ENCODE assay signal across 25 cellular contexts in genomic region chr2:44688442-44689124, GRCh38.
DNase-seq lines count a peak whose midpoint lies in the region; ATAC-seq, FAIRE-seq and TF ChIP-seq lines count a peak whose summit lies in the region.
"Had no signal": no experiment of that assay in that cellular context is flagged by ENCODE, and none has a peak within 500 bp of the region (broad histone marks: within the 10 kb centered on the region; RNA-seq: fewer than 3 reads in every experiment).

No MANE protein-coding gene starts in this region.

- H3K9me2 ChIP-seq in SK-N-SH = no peaks in the 10 kb centered on the region

- H2BK12ac ChIP-seq in trophoblast cell (ENCODE audit: low read length) = no peak overlapping the region

- 83% methylated on average over 2 of the region's 2 CpGs for WGBS in HepG2 (ENCODE audit: low lambda C conversion rate)
- WGBS in right lobe of liver (ENCODE audit: insufficient coverage, low coverage, low lambda C conversion rate, missing lambda C conversion rate) = 87% methylated on average over 2 of the region's 2 CpGs
- 85% methylated on average over 2 of the region's 2 CpGs for WGBS in SK-N-SH (ENCODE audit: low lambda C conversion rate)
- WGBS in K562 (ENCODE audit: insufficient coverage, low coverage, missing lambda C conversion rate) = 0% methylated on average over 2 of the region's 2 CpGs
- no CpG with 5 or more reads among the region's 2 CpGs for WGBS in trophoblast cell (ENCODE audit: extremely low coverage, insufficient coverage, insufficient read length)

- no peak overlapping the region for H2BK5ac ChIP-seq in trophoblast cell (ENCODE audit: low read depth, low read length, poor library complexity)

- H3K9me3 ChIP-seq in HepG2 (ENCODE audit: low read length) = no peaks in the 10 kb centered on the region
- no peaks in the 10 kb centered on the region for H3K9me3 ChIP-seq in right lobe of liver
- H3K9me3 ChIP-seq in SK-N-SH = no peaks in the 10 kb centered on the region
- H3K9me3 ChIP-seq in K562 (replicated peaks; ENCODE audit: control insufficient read depth, insufficient read depth, low read depth, low read length) = no peaks in the 10 kb centered on the region
- no peaks in the 10 kb centered on the region for H3K9me3 ChIP-seq in trophoblast cell (ENCODE audit: insufficient read depth, low read depth, low read length)
- H3K9me3 ChIP-seq: BLaER1 treated with 17β-estradiol and CSF1 and Interleukin-3, amounts not matched to agents 10 nM and 100 nM; Caco-2 had no signal

- no peaks in the 10 kb centered on the region for H3K9me1 ChIP-seq in K562 (ENCODE audit: control insufficient read depth, insufficient read depth, low read length)

- H3K18ac ChIP-seq in trophoblast cell (ENCODE audit: low read length) = no peak overlapping the region

- no peaks in the 10 kb centered on the region for H3F3A ChIP-seq in SK-N-SH (replicated peaks; ENCODE audit: insufficient read depth)

- no peak overlapping the region for H3K14ac ChIP-seq in trophoblast cell (ENCODE audit: low read length)

- H3K36me3 ChIP-seq in HepG2 (replicated peaks in 1 of 2; ENCODE audit: control insufficient read depth in 1 of 2, insufficient read depth in 2 of 2, low read length in 2 of 2) (no peaks in the 10 kb centered on the region), right lobe of liver (no peaks in the 10 kb centered on the region), SK-N-SH (replicated peaks in 1 of 2; ENCODE audit: control insufficient read depth in 1 of 2, insufficient read depth in 2 of 2, low read length in 1 of 2) (no peaks in the 10 kb centered on the region), K562 (ENCODE audit: control insufficient read depth, insufficient read depth, low read length) (no peaks in the 10 kb centered on the region), trophoblast cell (ENCODE audit: control insufficient read depth in 1 of 2, insufficient read depth in 2 of 2, low read length in 2 of 2) (no peaks in the 10 kb centered on the region)
- H3K36me3 ChIP-seq: BLaER1 treated with 17β-estradiol and CSF1 and Interleukin-3, amounts not matched to agents 10 nM and 100 nM had no signal

- CTCF ChIA-PET in HepG2 (lab: Yijun Ruan, JAX; ENCODE audit: low intra/inter-chr PET ratio, low total read pairs) (no interaction called here), SK-N-SH (lab: Yijun Ruan, JAX) (interaction anchor here (0.9 to 8.0 kb wide), 4 partner anchors 18 to 266 kb away, joined by 3 to 66 read pairs (median 34); no protein-coding TSS in a partner anchor), K562 (lab: Yijun Ruan, JAX; ENCODE audit: low intra/inter-chr PET ratio) (no interaction called here)

- H4K8ac ChIP-seq in trophoblast cell (ENCODE audit: low read depth, low read length) = no peak overlapping the region

- no peak for TF ChIP-seq RAD21 in HepG2 (CRISPR knock-in tag; IDR thresholded peaks at IDR 0.05)
- no peak; the same call in 1 of the 2 replicates for TF ChIP-seq RAD21 in SK-N-SH (IDR thresholded peaks at IDR 0.05; ENCODE audit: low read length)
- no peak for TF ChIP-seq RAD21 in K562 (CRISPR knock-in tag; conservative IDR thresholded peaks at IDR 0.05 in 1 of 2, IDR thresholded peaks at IDR 0.05 in 1 of 2)

- intact Hi-C loops in HepG2 (cut with micrococcal nuclease; ENCODE audit: unreplicated experiment) = no loop called here
- intact Hi-C loops in right lobe of liver (cut with DNase I) = no loop called here
- intact Hi-C loops in K562 (cut with micrococcal nuclease) = no loop called here

- no peak overlapping the region for H3K27ac ChIP-seq in HepG2 (ENCODE audit: extremely low read length, insufficient read depth, low read length)
- H3K27ac ChIP-seq in right lobe of liver = no peak overlapping the region
- H3K27ac ChIP-seq in SK-N-SH (ENCODE audit: low read depth in 2 of 2, low read length in 1 of 2) = peak overlapping the region in 1 of 2 experiments; percentile 98; a peak in 2 of 4 replicates
- no peak overlapping the region for H3K27ac ChIP-seq in K562 (ENCODE audit: extremely low read depth, low read depth, low read length)
- no peak overlapping the region for H3K27ac ChIP-seq in trophoblast cell (ENCODE audit: low read depth, low read length)
- H3K27ac ChIP-seq: 22Rv1; BLaER1 treated with 17β-estradiol and CSF1 and Interleukin-3, amounts not matched to agents 10 nM and 100 nM; C4-2B had no signal

- FAIRE-seq in HepG2 (lab: Jason Lieb, UNC) (no peak), K562 (lab: Jason Lieb, UNC) (no peak)
- FAIRE-seq: D721Med, G401.6, GM12891, GM19239 had no signal

- H2AFZ ChIP-seq in HepG2 (ENCODE audit: low read length) = no peak overlapping the region
- H2AFZ ChIP-seq in SK-N-SH (ENCODE audit: low read depth) = no peak overlapping the region
- H2AFZ ChIP-seq in K562 (ENCODE audit: low read depth, low read length) = no peak overlapping the region
- H2AFZ ChIP-seq in trophoblast cell (ENCODE audit: insufficient read depth, low read length, poor library complexity) = no peak overlapping the region

- H3K9ac ChIP-seq in HepG2 (ENCODE audit: insufficient read depth, low read depth, low read length) = no peak overlapping the region
- H3K9ac ChIP-seq in SK-N-SH = no peak overlapping the region
- H3K9ac ChIP-seq in K562 (ENCODE audit: insufficient read depth in 1 of 2, low read depth in 2 of 2, low read length in 2 of 2) = no peak overlapping the region
- H3K9ac ChIP-seq in trophoblast cell (ENCODE audit: low read length) = no peak overlapping the region
- H3K9ac ChIP-seq: BLaER1 treated with 17β-estradiol and CSF1 and Interleukin-3, amounts not matched to agents 10 nM and 100 nM had no signal

- H3K4ac ChIP-seq in trophoblast cell (ENCODE audit: low read depth, low read length) = no peak overlapping the region

- no peaks in the 10 kb centered on the region for H3K4me1 ChIP-seq in HepG2 (ENCODE audit: insufficient read depth, low read length)
- no peaks in the 10 kb centered on the region for H3K4me1 ChIP-seq in right lobe of liver
- peaks cover 0 to 70% of the 10 kb centered on the region in 2 experiments; a peak in 2 of 4 replicates for H3K4me1 ChIP-seq in SK-N-SH (ENCODE audit: control insufficient read depth in 1 of 2, insufficient read depth in 2 of 2, low read depth in 1 of 2, low read length in 1 of 2)
- H3K4me1 ChIP-seq in K562 (replicated peaks in 1 of 2; ENCODE audit: control insufficient read depth in 2 of 2, insufficient read depth in 2 of 2, low read length in 2 of 2) = no peaks in the 10 kb centered on the region
- H3K4me1 ChIP-seq in trophoblast cell (ENCODE audit: control insufficient read depth in 1 of 2, insufficient read depth in 2 of 2, low read length in 2 of 2) = no peaks in the 10 kb centered on the region
- H3K4me1 ChIP-seq: Caco-2 had no signal

- TF ChIP-seq CTCF in HepG2 (CRISPR knock-in tag; IDR thresholded peaks at IDR 0.05) (no peak), right lobe of liver (IDR thresholded peaks at IDR 0.05) (no peak), SK-N-SH (IDR thresholded peaks at IDR 0.05) (no peak), K562 (IDR thresholded peaks at IDR 0.05 in 2 of 3, conservative IDR thresholded peaks at IDR 0.05 in 1 of 3; ENCODE audit: insufficient read depth in 2 of 3, low read depth in 1 of 3, low read length in 3 of 3) (no peak)

- H3K23ac ChIP-seq in trophoblast cell (ENCODE audit: low read length) = no peak overlapping the region

- TF ChIP-seq POLR2A in HepG2 (IDR thresholded peaks at IDR 0.05; ENCODE audit: insufficient read depth in 1 of 2, low read depth in 2 of 2, low read length in 2 of 2) = no peak
- no peak for TF ChIP-seq POLR2A in right lobe of liver (IDR thresholded peaks at IDR 0.05)
- no peak for TF ChIP-seq POLR2A in K562 (conservative IDR thresholded peaks at IDR 0.05)

- in situ Hi-C loops in HepG2 (cut with HindIII; ENCODE audit: extremely low pct_ligation_motif_present, low pct_unique_long_range_greater_than_20kb) = no loop called here
- in situ Hi-C loops in K562 (cut with MboI) = no loop called here

- TF ChIP-seq EP300 in HepG2 (IDR thresholded peaks at IDR 0.05; ENCODE audit: low read depth in 2 of 2, low read length in 2 of 2) (no peak), HepG2 (CRISPR knock-in tag; IDR thresholded peaks at IDR 0.05; ENCODE audit: borderline replicate concordance) (no peak), SK-N-SH (IDR thresholded peaks at IDR 0.05; ENCODE audit: borderline replicate concordance in 1 of 2, low read depth in 1 of 2, low read length in 1 of 2) (peak in 1 of 2 experiments; percentile 88; a peak in 2 of 4 replicates), K562 (IDR thresholded peaks at IDR 0.05; ENCODE audit: low read length) (no peak)

- BruUV-seq in HepG2 (replicated peaks; lab: Mats Ljungman, UMichigan) = no TSS peak
- BruUV-seq in K562 (replicated peaks; lab: Mats Ljungman, UMichigan) = no TSS peak

- POLR2A ChIA-PET in HepG2 (lab: Yijun Ruan, JAX) (no interaction called here), SK-N-SH (lab: Yijun Ruan, JAX) (interaction anchor here (0.7 to 0.9 kb wide), 2 partner anchors 247 to 1041 kb away, joined by 3 to 4 read pairs; no protein-coding TSS in a partner anchor), K562 (lab: Yijun Ruan, JAX) (no interaction called here)

- H2BK120ac ChIP-seq in trophoblast cell (ENCODE audit: insufficient read depth, low read length, poor library complexity) = no peak overlapping the region

- H3K4me2 ChIP-seq in HepG2 (ENCODE audit: low read depth, low read length) = no peak overlapping the region
- H3K4me2 ChIP-seq in SK-N-SH = no peak overlapping the region
- no peak overlapping the region for H3K4me2 ChIP-seq in K562 (ENCODE audit: insufficient read depth, low read length)
- H3K4me2 ChIP-seq in trophoblast cell (ENCODE audit: low read length) = no peak overlapping the region

- no peak overlapping the region for H2AK5ac ChIP-seq in trophoblast cell (ENCODE audit: low read length)

- H4K12ac ChIP-seq in trophoblast cell (ENCODE audit: low read depth, low read length) = no peak overlapping the region

- no peak overlapping the region for H4K91ac ChIP-seq in trophoblast cell (ENCODE audit: low read depth, low read length)

- no peaks in the 10 kb centered on the region for H3K79me1 ChIP-seq in trophoblast cell (ENCODE audit: low read length)

- H4K20me1 ChIP-seq in HepG2 (ENCODE audit: insufficient read depth, low read length) (no peaks in the 10 kb centered on the region), SK-N-SH (ENCODE audit: insufficient read depth) (no peaks in the 10 kb centered on the region), K562 (replicated peaks; ENCODE audit: control insufficient read depth, insufficient read depth, low read length) (no peaks in the 10 kb centered on the region)
- H4K20me1 ChIP-seq: BLaER1 treated with 17β-estradiol and CSF1 and Interleukin-3, amounts not matched to agents 10 nM and 100 nM had no signal

- H3K79me2 ChIP-seq in HepG2 (ENCODE audit: insufficient read depth, low read length) (no peaks in the 10 kb centered on the region), SK-N-SH (ENCODE audit: insufficient read depth) (no peaks in the 10 kb centered on the region), K562 (ENCODE audit: control insufficient read depth, insufficient read depth, low read length) (no peaks in the 10 kb centered on the region), trophoblast cell (ENCODE audit: control insufficient read depth, insufficient read depth, low read length, poor library complexity) (no peaks in the 10 kb centered on the region)

- ATAC-seq in HepG2 (no peak), right lobe of liver (no peak), K562 (no peak)
- ATAC-seq: CD8-positive, alpha-beta T cell had no signal

- no peaks in the 10 kb centered on the region for H3K27me3 ChIP-seq in HepG2 (ENCODE audit: control insufficient read depth in 1 of 2, insufficient read depth in 2 of 2, low read length in 2 of 2)
- no peaks in the 10 kb centered on the region for H3K27me3 ChIP-seq in right lobe of liver
- H3K27me3 ChIP-seq in SK-N-SH (ENCODE audit: insufficient read depth) = no peaks in the 10 kb centered on the region
- no peaks in the 10 kb centered on the region for H3K27me3 ChIP-seq in K562 (ENCODE audit: control insufficient read depth in 2 of 2, insufficient read depth in 2 of 2, low read length in 2 of 2)
- H3K27me3 ChIP-seq in trophoblast cell (ENCODE audit: insufficient read depth, low read length) = no peaks in the 10 kb centered on the region
- H3K27me3 ChIP-seq: BLaER1 treated with 17β-estradiol and CSF1 and Interleukin-3, amounts not matched to agents 10 nM and 100 nM had no signal

- DNase-seq in HepG2 (ENCODE audit: low spot score) (no peak), right lobe of liver (no peak), SK-N-SH (no peak), K562 (ENCODE audit: extremely low read depth in 1 of 4, low spot score in 3 of 4) (no peak), trophoblast cell (peak; percentile 17 to 83), DMS79 treated with DMSO at 0.1 percent for 48 hours (lab: John Stamatoyannopoulos, UW) (no peak), NCI-H748 treated with DMSO at 0.1 percent for 48 hours (lab: John Stamatoyannopoulos, UW) (no peak), DMS114 treated with DMSO at 0.1 percent for 48 hours (lab: John Stamatoyannopoulos, UW; ENCODE audit: unreplicated experiment) (no peak)
- DNase-seq: ACHN; AML-193; Caco-2; Calu3; CD4-positive, alpha-beta T cell; CD8-positive, alpha-beta T cell; DMS153; DMS53; DMS79; GF-D8 had no signal

- no peak overlapping the region for H3K4me3 ChIP-seq in HepG2 (replicated peaks in 1 of 3; ENCODE audit: insufficient read depth in 1 of 3, low read depth in 2 of 3, low read length in 3 of 3)
- no peak overlapping the region for H3K4me3 ChIP-seq in right lobe of liver
- no peak overlapping the region for H3K4me3 ChIP-seq in SK-N-SH (ENCODE audit: low read depth in 2 of 2, low read length in 1 of 2)
- no peak overlapping the region for H3K4me3 ChIP-seq in K562
- no peak overlapping the region for H3K4me3 ChIP-seq in trophoblast cell (ENCODE audit: low read depth, low read length)
- H3K4me3 ChIP-seq: BLaER1 treated with 17β-estradiol and CSF1 and Interleukin-3, amounts not matched to agents 10 nM and 100 nM had no signal

Comparison
In these comparisons a context has a peak if more than half of its experiments do, and no peak if none do; other contexts are left out.
1. DNase-seq: peak in trophoblast cell (2 of 2); none in HepG2 (single experiment), right lobe of liver (0 of 3), SK-N-SH (single experiment), K562 (0 of 4), DMS79 treated with DMSO at 0.1 percent for 48 hours (single experiment), NCI-H748 treated with DMSO at 0.1 percent for 48 hours (single experiment) and DMS114 treated with DMSO at 0.1 percent for 48 hours (single experiment).
2. Of the 241 proteins assayed by ChIP-seq in both HepG2 and K562: peak only in HepG2: MAFF and MAFK; only in K562: none; in both: none; in neither: 239.